ENCODE assay signal across 8 cellular contexts in genomic region chr22:37559521-37559900, GRCh38. TPM values are rescaled to one million over a fixed set of nuclear protein-coding genes. Genes with fewer than 3 reads are reported as not detected.
A peak's percentile ranks its signal among the peaks of the same experiment; 100 is the strongest.
DNase-seq lines count a peak whose midpoint lies in the region; ATAC-seq lines count a peak whose summit lies in the region.

No MANE protein-coding gene starts in this region.

- H3K9ac ChIP-seq in HUES64 (ENCODE audit: low read depth, low read length) (no peak overlapping the region), stomach smooth muscle (ENCODE audit: low read length in 2 of 2) (peak overlapping the region; percentile 76 to 84)

- no peak overlapping the region; the same call in 1 of the 2 replicates for H3K27ac ChIP-seq in HUES64 (ENCODE audit: low read depth, low read length)
- H3K27ac ChIP-seq in stomach smooth muscle (ENCODE audit: low read length), result peak overlapping the region; percentile 76

- peak overlapping the region; percentile 48 for H3K4me3 Mint-ChIP-seq in central memory CD8-positive, alpha-beta T cell
- peak overlapping the region; percentile 62 for H3K4me3 Mint-ChIP-seq in memory B cell

- peaks cover 4% of the 10 kb centered on the region for H3K36me3 Mint-ChIP-seq in central memory CD8-positive, alpha-beta T cell (ENCODE audit: insufficient read depth)
- no peaks in the 10 kb centered on the region for H3K36me3 Mint-ChIP-seq in memory B cell

- H3K27ac Mint-ChIP-seq in central memory CD8-positive, alpha-beta T cell (ENCODE audit: low read depth), result no peak overlapping the region
- H3K27ac Mint-ChIP-seq in memory B cell, result no peak overlapping the region

- H3K27me3 ChIP-seq in HUES64 (ENCODE audit: insufficient read depth, low read length) (peaks cover 33% of the 10 kb centered on the region), stomach smooth muscle (ENCODE audit: control insufficient read depth in 1 of 2, insufficient read depth in 2 of 2, low read length in 2 of 2) (peaks cover 0 to 9% of the 10 kb centered on the region in 2 donors)

- DNase-seq in central memory CD8-positive, alpha-beta T cell (ENCODE audit: low spot score in 2 of 2), result no peak
- DNase-seq in memory B cell (ENCODE audit: low spot score in 2 of 2) (no peak), NCI-H446 (lab: John Stamatoyannopoulos, UW) (no peak), SW480 (ENCODE audit: low spot score) (no peak)
- DNase-seq in effector CD4-positive, alpha-beta T cell, result no peak
- no peak for DNase-seq in stimulated activated CD4-positive, alpha-beta T cell treated with anti-CD3 and anti-CD28 coated beads, Interleukin-15, amount 100 ng/mL, for 24 hours

- H3K36me3 ChIP-seq in HUES64 (ENCODE audit: insufficient read depth, low read length), result no peaks in the 10 kb centered on the region
- no peaks in the 10 kb centered on the region for H3K36me3 ChIP-seq in stomach smooth muscle (ENCODE audit: control insufficient read depth in 2 of 2, insufficient read depth in 2 of 2, low read length in 2 of 2)

- ATAC-seq in central memory CD8-positive, alpha-beta T cell (replicated peaks; ENCODE audit: extremely low read depth, poor library complexity, severe bottlenecking), result no peak
- no peak for ATAC-seq in memory B cell (ENCODE audit: low read depth)

- WGBS in HUES64, result 45% methylated on average over 6 of the region's 6 CpGs

- peaks cover 81% of the 10 kb centered on the region for H3K27me3 Mint-ChIP-seq in central memory CD8-positive, alpha-beta T cell
- H3K27me3 Mint-ChIP-seq in memory B cell, result peaks cover 20% of the 10 kb centered on the region

- H3K9me3 ChIP-seq in HUES64 (ENCODE audit: insufficient read depth, low read depth, low read length) (no peaks in the 10 kb centered on the region), stomach smooth muscle (ENCODE audit: control insufficient read depth in 2 of 2, low read length in 2 of 2) (no peaks in the 10 kb centered on the region)

- H3K4me1 ChIP-seq in HUES64 (ENCODE audit: insufficient read depth, low read length), result peaks cover 31% of the 10 kb centered on the region
- peaks cover 45% of the 10 kb centered on the region for H3K4me1 ChIP-seq in stomach smooth muscle (ENCODE audit: control insufficient read depth, insufficient read depth, low read length)

- H3K4me3 ChIP-seq in HUES64 (ENCODE audit: low read length) (peak overlapping the region; percentile 40), stomach smooth muscle (ENCODE audit: low read length in 2 of 2) (peak overlapping the region in 1 of 2 donors; percentile 82)

- peaks cover 15% of the 10 kb centered on the region for H3K4me1 Mint-ChIP-seq in central memory CD8-positive, alpha-beta T cell
- H3K4me1 Mint-ChIP-seq in memory B cell, result peaks cover 13% of the 10 kb centered on the region

- no peaks in the 10 kb centered on the region for H3K9me3 Mint-ChIP-seq in central memory CD8-positive, alpha-beta T cell
- H3K9me3 Mint-ChIP-seq in memory B cell, result no peaks in the 10 kb centered on the region

RNA-seq across cellular contexts. Expression of gene CDC42EP1, which starts 0.8 kb away (rescaled TPM):
- 10.7 TPM for polyA plus RNA-seq in HUES64 (2013, experiment 1 of 2)
- 14.1 TPM for polyA plus RNA-seq in HUES64 (2013, experiment 2 of 2)

RNA-seq across cellular contexts. Expression of gene LGALS2, which starts 20.4 kb away (rescaled TPM):
- polyA plus RNA-seq in HUES64 (2013, experiment 1 of 2), result not detected
- not detected for polyA plus RNA-seq in HUES64 (2013, experiment 2 of 2)

RNA-seq across cellular contexts. Expression of gene CARD10, which starts 40.3 kb away (rescaled TPM):
- polyA plus RNA-seq in HUES64 (2013, experiment 1 of 2), result 7.2 TPM
- polyA plus RNA-seq in HUES64 (2013, experiment 2 of 2), result 8.3 TPM

RNA-seq across cellular contexts. Expression of gene GGA1, which starts 49.1 kb away (rescaled TPM):
- polyA plus RNA-seq in HUES64 (2013, experiment 1 of 2), result 30.5 TPM
- 32.1 TPM for polyA plus RNA-seq in HUES64 (2013, experiment 2 of 2)
